7 cellular contexts compared by ENCODE assay signal in genomic region chr6:34056301-34056700, GRCh38.
DNase-seq lines count a peak whose midpoint lies in the region; ATAC-seq and TF ChIP-seq lines count a peak whose summit lies in the region.

No MANE protein-coding gene starts in this region.

- H3K9ac ChIP-seq in PC-3 (ENCODE audit: low read length) = no peak overlapping the region

- no peaks in the 10 kb centered on the region for H3K27me3 ChIP-seq in PC-3 (ENCODE audit: low read length)

- H3K9me2 ChIP-seq in PC-3 (replicated peaks; ENCODE audit: low read length) = no peaks in the 10 kb centered on the region

- POLR2A ChIA-PET in PC-3 (lab: Charles Lee; ENCODE audit: unreplicated experiment) = no interaction called here

- H3K36me3 ChIP-seq in PC-3 (ENCODE audit: low read depth, low read length) = no peaks in the 10 kb centered on the region

- no peak overlapping the region for H3K27ac ChIP-seq in PC-3 (ENCODE audit: low read length)

- peak; percentile 48 for ATAC-seq in PC-3
- no peak for ATAC-seq in GM21825 (IDR thresholded peaks at IDR 0.05; ENCODE audit: unreplicated experiment)
- no peak for ATAC-seq in HG03521 (IDR thresholded peaks at IDR 0.05; ENCODE audit: unreplicated experiment)

- H3F3A ChIP-seq in PC-3 (ENCODE audit: low read length, unreplicated experiment) = no peaks in the 10 kb centered on the region

- H2AFZ ChIP-seq in PC-3 (ENCODE audit: low read length) = no peak overlapping the region

- no peak overlapping the region for H3K4me2 ChIP-seq in PC-3 (ENCODE audit: low read length)

- peak; percentile 45 for DNase-seq in GM10266 (ENCODE audit: extremely low spot score)
- peak; percentile 50 for DNase-seq in PC-3
- DNase-seq in germinal center (ENCODE audit: low spot score) = peak; percentile 44
- peak; percentile 39 for DNase-seq in skeletal muscle cell (ENCODE audit: low read depth)
- DNase-seq in activated gamma-delta T cell treated with Interleukin-2 at 50 U/mL for 16 hours = no peak

- H3K9me3 ChIP-seq in PC-3 (ENCODE audit: low read length) = no peaks in the 10 kb centered on the region

- no peaks in the 10 kb centered on the region for H3K79me2 ChIP-seq in PC-3 (ENCODE audit: low read length)

- intact Hi-C loops in PC-3 (cut with micrococcal nuclease) = no loop called here

- no TSS peak for BruUV-seq in PC-3 (replicated peaks; lab: Mats Ljungman, UMichigan)

- H3K4me3 ChIP-seq in PC-3 (ENCODE audit: low read length) (no peak overlapping the region), skeletal muscle cell (ENCODE audit: low read depth, low read length) (no peak overlapping the region)

- TF ChIP-seq CTCF in GM10266 (IDR thresholded peaks at IDR 0.05; ENCODE audit: control insufficient read depth, insufficient read depth, low read depth, missing control alignments) (no peak), PC-3 (conservative IDR thresholded peaks at IDR 0.05; ENCODE audit: low read depth, low read length) (no peak)

- no peaks in the 10 kb centered on the region for H4K20me1 ChIP-seq in PC-3 (ENCODE audit: low read length)

- CTCF ChIA-PET in PC-3 (lab: Charles Lee) = no interaction called here

- peaks cover 16% of the 10 kb centered on the region for H3K4me1 ChIP-seq in PC-3 (ENCODE audit: insufficient read depth, low read length)
